ENCODE assay signal across 1 cellular context in genomic region chr11:59222464-59223065, GRCh38.
TF ChIP-seq lines count a peak whose summit lies in the region.

No MANE protein-coding gene starts in this region.

TF ChIP-seq in K562, 482 proteins besides CTCF, POLR2A, EP300 and RAD21:
- no peak for TF ChIP-seq E2F5 (CRISPR knock-in tag; IDR thresholded peaks at IDR 0.05)
- no peak for TF ChIP-seq ZNF75A (CRISPR knock-in tag; IDR thresholded peaks at IDR 0.05)
- no peak for TF ChIP-seq TOE1 (IDR thresholded peaks at IDR 0.05; ENCODE audit: borderline replicate concordance)
- TF ChIP-seq TOE1 (CRISPR knock-in tag; IDR thresholded peaks at IDR 0.05; ENCODE audit: borderline replicate concordance, low read depth) = no peak
- no peak for TF ChIP-seq ZEB2 (IDR thresholded peaks at IDR 0.05)
- no peak for TF ChIP-seq GABPA (tag; conservative IDR thresholded peaks at IDR 0.05; ENCODE audit: low read depth)
- TF ChIP-seq ARID1B (IDR thresholded peaks at IDR 0.05) = no peak
- no peak for TF ChIP-seq CCNT2 (IDR thresholded peaks at IDR 0.05; ENCODE audit: borderline replicate concordance, extremely low read depth, insufficient read length, low read depth, low read length)
- peak; percentile 91 for TF ChIP-seq ZNF41 (CRISPR knock-in tag; conservative IDR thresholded peaks at IDR 0.05)
